1 cellular context compared by ENCODE assay signal in the genomic region with DNA sequence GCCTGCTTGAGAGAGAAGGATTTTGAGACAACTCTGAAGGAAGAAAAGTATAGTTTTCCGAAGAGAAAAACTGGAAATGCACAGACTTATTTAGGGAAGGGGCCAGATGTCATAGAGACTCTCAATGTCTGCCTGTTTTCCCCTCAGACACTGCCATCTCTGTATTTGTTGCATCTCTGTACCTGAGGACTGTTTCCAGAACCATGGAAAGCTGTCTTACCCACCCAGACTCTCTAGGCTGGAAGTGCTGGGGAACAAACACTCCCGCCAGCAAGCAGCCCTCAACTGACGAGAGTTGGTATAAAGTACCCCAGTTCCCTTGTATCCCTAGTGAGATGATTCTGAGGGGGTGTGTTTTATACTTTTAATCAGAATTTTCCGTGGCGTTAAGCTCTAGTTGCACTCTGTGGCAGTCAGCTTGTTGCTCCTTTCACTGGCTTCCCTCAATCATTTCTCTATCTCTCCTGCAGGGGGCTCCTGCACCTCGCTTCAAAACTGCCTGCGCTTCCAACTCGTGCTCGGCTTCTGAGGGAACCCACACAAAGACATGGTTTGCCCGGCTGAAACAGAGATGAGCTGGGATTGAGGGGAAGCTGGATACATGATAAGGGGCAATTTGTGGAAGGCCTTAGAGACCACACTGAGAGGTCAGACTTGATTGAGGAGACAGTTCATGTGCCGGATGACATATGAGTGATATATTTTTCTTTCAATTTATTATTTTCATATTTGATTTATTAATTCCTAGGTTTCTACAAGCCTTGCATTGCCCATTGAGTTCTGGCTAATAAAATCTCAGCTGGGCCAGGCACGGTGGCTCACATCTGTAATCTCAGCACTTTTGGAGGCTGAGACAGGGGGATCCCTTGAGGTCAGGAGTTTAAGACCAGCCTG.
TF ChIP-seq lines count a peak whose summit lies in the region.

No MANE protein-coding gene starts in this region.

TF ChIP-seq in GM23338, 12 proteins besides CTCF, POLR2A, EP300 and RAD21 (continued from another document):
- TF ChIP-seq ZNF462 (CRISPR knock-in tag; IDR thresholded peaks at IDR 0.05) (no peak), ZNF331 (CRISPR knock-in tag; IDR thresholded peaks at IDR 0.05; ENCODE audit: low read depth) (no peak), STAT1 (IDR thresholded peaks at IDR 0.05; ENCODE audit: unreplicated experiment) (no peak), ETS1 (IDR thresholded peaks at IDR 0.05) (no peak), ZNF114 (CRISPR knock-in tag; IDR thresholded peaks at IDR 0.05) (no peak)
TF ChIP-seq in GM23338: peak in this region for 0.
